In genomic region chr3:170949211-170949610, GRCh38 we compare ENCODE assay signal across 11 cellular contexts.
"Had no signal": no experiment of that assay in that cellular context is flagged by ENCODE, and none has a peak within 500 bp of the region (broad histone marks: within the 10 kb centered on the region; RNA-seq: fewer than 3 reads in every experiment).

No MANE protein-coding gene starts in this region.

- H3K27ac ChIP-seq: GM23248 had no signal

- DNase-seq: GM23248, GOT3, H7, H9, HCEC 1CT, HFFc6 had no signal

- H3K4me1 ChIP-seq: HAP-1 had no signal

- H3K4me2 ChIP-seq: GM23338 had no signal

- H3K36me3 ChIP-seq: HAP-1 had no signal

- H2AFZ ChIP-seq: GM23248, GM23338 had no signal

- ATAC-seq: GM23338, HCT116 had no signal

- H3K4me3 ChIP-seq: GM23248, GM23338, HAP-1 had no signal

- H3K27ac Mint-ChIP-seq: GM23338, H9, HFFc6 had no signal

- H3K9ac ChIP-seq: GM23248 had no signal

- H3K9me3 Mint-ChIP-seq: HFFc6 had no signal

- FAIRE-seq: H1, H54 had no signal

- H3K4me3 Mint-ChIP-seq: GM23338, H9, HFFc6 had no signal
